ENCODE assay signal across 1 cellular context in the genomic region with DNA sequence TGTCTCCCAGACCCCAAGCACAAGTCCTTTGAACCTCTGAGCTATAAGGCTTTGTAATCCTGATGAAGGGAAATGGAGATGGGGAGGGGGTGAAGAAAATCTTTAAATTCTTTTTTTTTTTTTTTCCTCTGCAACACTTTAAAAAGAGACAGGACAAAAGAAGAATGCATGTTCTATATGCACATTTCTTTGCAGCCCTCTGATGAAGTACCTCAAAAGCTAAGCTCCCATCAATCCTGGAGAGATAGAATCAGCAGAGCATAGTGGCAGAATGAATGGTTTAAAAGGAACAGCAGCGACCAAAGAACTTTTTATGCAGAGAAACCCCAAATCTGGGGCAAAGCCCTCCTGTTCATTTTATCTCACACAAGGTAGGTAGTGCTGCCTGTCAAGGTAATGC.
TF ChIP-seq lines count a peak whose summit lies in the region.

No MANE protein-coding gene starts in this region.

TF ChIP-seq in GM23338, 12 proteins besides CTCF, POLR2A, EP300 and RAD21:
- TF ChIP-seq, protein P1, sequence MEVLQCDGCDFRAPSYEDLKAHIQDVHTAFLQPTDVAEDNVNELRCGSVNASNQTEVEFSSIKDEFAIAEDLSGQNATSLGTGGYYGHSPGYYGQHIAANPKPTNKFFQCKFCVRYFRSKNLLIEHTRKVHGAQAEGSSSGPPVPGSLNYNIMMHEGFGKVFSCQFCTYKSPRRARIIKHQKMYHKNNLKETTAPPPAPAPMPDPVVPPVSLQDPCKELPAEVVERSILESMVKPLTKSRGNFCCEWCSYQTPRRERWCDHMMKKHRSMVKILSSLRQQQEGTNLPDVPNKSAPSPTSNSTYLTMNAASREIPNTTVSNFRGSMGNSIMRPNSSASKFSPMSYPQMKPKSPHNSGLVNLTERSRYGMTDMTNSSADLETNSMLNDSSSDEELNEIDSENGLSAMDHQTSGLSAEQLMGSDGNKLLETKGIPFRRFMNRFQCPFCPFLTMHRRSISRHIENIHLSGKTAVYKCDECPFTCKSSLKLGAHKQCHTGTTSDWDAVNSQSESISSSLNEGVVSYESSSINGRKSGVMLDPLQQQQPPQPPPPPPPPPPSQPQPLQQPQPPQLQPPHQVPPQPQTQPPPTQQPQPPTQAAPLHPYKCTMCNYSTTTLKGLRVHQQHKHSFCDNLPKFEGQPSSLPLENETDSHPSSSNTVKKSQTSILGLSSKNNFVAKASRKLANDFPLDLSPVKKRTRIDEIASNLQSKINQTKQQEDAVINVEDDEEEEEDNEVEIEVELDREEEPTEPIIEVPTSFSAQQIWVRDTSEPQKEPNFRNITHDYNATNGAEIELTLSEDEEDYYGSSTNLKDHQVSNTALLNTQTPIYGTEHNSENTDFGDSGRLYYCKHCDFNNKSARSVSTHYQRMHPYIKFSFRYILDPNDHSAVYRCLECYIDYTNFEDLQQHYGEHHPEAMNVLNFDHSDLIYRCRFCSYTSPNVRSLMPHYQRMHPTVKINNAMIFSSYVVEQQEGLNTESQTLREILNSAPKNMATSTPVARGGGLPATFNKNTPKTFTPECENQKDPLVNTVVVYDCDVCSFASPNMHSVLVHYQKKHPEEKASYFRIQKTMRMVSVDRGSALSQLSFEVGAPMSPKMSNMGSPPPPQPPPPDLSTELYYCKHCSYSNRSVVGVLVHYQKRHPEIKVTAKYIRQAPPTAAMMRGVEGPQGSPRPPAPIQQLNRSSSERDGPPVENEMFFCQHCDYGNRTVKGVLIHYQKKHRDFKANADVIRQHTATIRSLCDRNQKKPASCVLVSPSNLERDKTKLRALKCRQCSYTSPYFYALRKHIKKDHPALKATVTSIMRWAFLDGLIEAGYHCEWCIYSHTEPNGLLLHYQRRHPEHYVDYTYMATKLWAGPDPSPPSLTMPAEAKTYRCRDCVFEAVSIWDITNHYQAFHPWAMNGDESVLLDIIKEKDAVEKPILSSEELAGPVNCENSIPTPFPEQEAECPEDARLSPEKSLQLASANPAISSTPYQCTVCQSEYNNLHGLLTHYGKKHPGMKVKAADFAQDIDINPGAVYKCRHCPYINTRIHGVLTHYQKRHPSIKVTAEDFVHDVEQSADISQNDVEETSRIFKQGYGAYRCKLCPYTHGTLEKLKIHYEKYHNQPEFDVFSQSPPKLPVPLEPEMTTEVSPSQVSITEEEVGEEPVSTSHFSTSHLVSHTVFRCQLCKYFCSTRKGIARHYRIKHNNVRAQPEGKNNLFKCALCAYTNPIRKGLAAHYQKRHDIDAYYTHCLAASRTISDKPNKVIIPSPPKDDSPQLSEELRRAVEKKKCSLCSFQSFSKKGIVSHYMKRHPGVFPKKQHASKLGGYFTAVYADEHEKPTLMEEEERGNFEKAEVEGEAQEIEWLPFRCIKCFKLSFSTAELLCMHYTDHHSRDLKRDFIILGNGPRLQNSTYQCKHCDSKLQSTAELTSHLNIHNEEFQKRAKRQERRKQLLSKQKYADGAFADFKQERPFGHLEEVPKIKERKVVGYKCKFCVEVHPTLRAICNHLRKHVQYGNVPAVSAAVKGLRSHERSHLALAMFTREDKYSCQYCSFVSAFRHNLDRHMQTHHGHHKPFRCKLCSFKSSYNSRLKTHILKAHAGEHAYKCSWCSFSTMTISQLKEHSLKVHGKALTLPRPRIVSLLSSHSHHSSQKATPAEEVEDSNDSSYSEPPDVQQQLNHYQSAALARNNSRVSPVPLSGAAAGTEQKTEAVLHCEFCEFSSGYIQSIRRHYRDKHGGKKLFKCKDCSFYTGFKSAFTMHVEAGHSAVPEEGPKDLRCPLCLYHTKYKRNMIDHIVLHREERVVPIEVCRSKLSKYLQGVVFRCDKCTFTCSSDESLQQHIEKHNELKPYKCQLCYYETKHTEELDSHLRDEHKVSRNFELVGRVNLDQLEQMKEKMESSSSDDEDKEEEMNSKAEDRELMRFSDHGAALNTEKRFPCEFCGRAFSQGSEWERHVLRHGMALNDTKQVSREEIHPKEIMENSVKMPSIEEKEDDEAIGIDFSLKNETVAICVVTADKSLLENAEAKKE (CRISPR knock-in tag; IDR thresholded peaks at IDR 0.05): no peak
- TF ChIP-seq JUNB (IDR thresholded peaks at IDR 0.05; ENCODE audit: unreplicated experiment): no peak
